Comparison of ENCODE assay signal across 24 cellular contexts in genomic region chr13:114266241-114266640, GRCh38.
"Had no signal": no experiment of that assay in that cellular context is flagged by ENCODE, and none has a peak within 500 bp of the region (broad histone marks: within the 10 kb centered on the region; RNA-seq: fewer than 3 reads in every experiment).

No MANE protein-coding gene starts in this region.

- H3K27ac ChIP-seq: adrenal gland, cardiac muscle cell, esophagus squamous epithelium, heart right ventricle, left ventricle myocardium inferior, neural progenitor cell, pancreas, tibial nerve, vagina had no signal

- H3K4me3 ChIP-seq: adrenal gland, cardiac muscle cell, esophagus squamous epithelium, heart right ventricle, left ventricle myocardium inferior, neural progenitor cell, pancreas, spleen, tibial nerve, vagina had no signal

- H3K27me3 Mint-ChIP-seq: activated CD4-positive, alpha-beta T cell treated with anti-CD3 and anti-CD28 coated beads, Interleukin-2, amount 10 ng/mL, durations not matched to agents 24 days and 14 days; activated naive CD4-positive, alpha-beta T cell treated with anti-CD3 and anti-CD28 coated beads, Interleukin-2, amount 50 U/mL, for 24 hours had no signal

- H3K9me3 Mint-ChIP-seq: activated CD4-positive, alpha-beta T cell treated with anti-CD3 and anti-CD28 coated beads, Interleukin-2, amount 10 ng/mL, durations not matched to agents 24 days and 14 days; activated naive CD4-positive, alpha-beta T cell treated with anti-CD3 and anti-CD28 coated beads, Interleukin-2, amount 50 U/mL, for 24 hours; neural progenitor cell had no signal

- H3K9ac ChIP-seq: neural progenitor cell had no signal

- H3K27me3 ChIP-seq: adrenal gland, cardiac muscle cell, esophagus squamous epithelium, heart right ventricle, neural progenitor cell, pancreas, spleen, tibial nerve, vagina had no signal

- H2AFZ ChIP-seq: neural progenitor cell had no signal

- H3K4me2 ChIP-seq: neural progenitor cell had no signal

- H3K4me3 Mint-ChIP-seq: activated CD4-positive, alpha-beta T cell treated with anti-CD3 and anti-CD28 coated beads, Interleukin-2, amount 10 ng/mL, durations not matched to agents 24 days and 14 days; activated naive CD4-positive, alpha-beta T cell treated with anti-CD3 and anti-CD28 coated beads, Interleukin-2, amount 50 U/mL, for 24 hours; neural progenitor cell had no signal

- ATAC-seq: heart right ventricle; pancreas; sciatic nerve; stimulated activated naive CD8-positive, alpha-beta T cell treated with anti-CD3 and anti-CD28 coated beads, Interleukin-15, Interleukin-2, amounts not matched to agents 100 U/mL and 50 U/mL, for 24 hours had no signal

- H3K9me3 ChIP-seq: adrenal gland, esophagus squamous epithelium, heart right ventricle, left ventricle myocardium inferior, pancreas, spleen, tibial nerve, vagina had no signal

- H3K4me1 Mint-ChIP-seq: neural progenitor cell had no signal

- H3K27ac Mint-ChIP-seq: activated CD4-positive, alpha-beta T cell treated with anti-CD3 and anti-CD28 coated beads, Interleukin-2, amount 10 ng/mL, durations not matched to agents 24 days and 14 days; activated naive CD4-positive, alpha-beta T cell treated with anti-CD3 and anti-CD28 coated beads, Interleukin-2, amount 50 U/mL, for 24 hours; neural progenitor cell had no signal

- FAIRE-seq: pancreas had no signal

- H3K4me1 ChIP-seq: adrenal gland, esophagus squamous epithelium, neural progenitor cell, pancreas, tibial nerve, vagina had no signal

- DNase-seq: activated CD4-positive, alpha-beta T cell treated with anti-CD3 and anti-CD28 coated beads, Interleukin-2, amount 10 ng/mL, durations not matched to agents 24 days and 14 days; activated CD8-positive, alpha-beta memory T cell treated with anti-CD3 and anti-CD28 coated beads, Interleukin-2, amount 50 U/mL, for 4 hours; activated effector memory CD4-positive, alpha-beta T cell treated with anti-CD3 and anti-CD28 coated beads, Interleukin-2, amount 50 U/mL, for 16 hours; activated T-cell treated with anti-CD3 and anti-CD28 coated beads, Interleukin-2, amount 50 U/mL, for 48 hours; adrenal gland; dermis blood vessel endothelial cell; effector memory CD4-positive, alpha-beta T cell; esophagus squamous epithelium; heart right ventricle; kidney glomerular epithelial cell; left ventricle myocardium inferior; mammary epithelial cell; pancreas; spleen; stimulated activated CD4-positive, alpha-beta T cell treated with anti-CD3 and anti-CD28 coated beads, Interleukin-1b, Interleukin-23, amount 100 ng/mL, for 48 hours; stimulated activated naive CD8-positive, alpha-beta T cell treated with anti-CD3 and anti-CD28 coated beads, Interleukin-15, Interleukin-2, amounts not matched to agents 100 U/mL and 50 U/mL, for 24 hours; T-helper 1 cell; T1000 had no signal
